ENCODE assay signal across 8 cellular contexts in genomic region chr22:36156515-36157419, GRCh38. TPM values are rescaled to one million over a fixed set of nuclear protein-coding genes. Genes with fewer than 3 reads are reported as not detected.
DNase-seq lines count a peak whose midpoint lies in the region; ATAC-seq and TF ChIP-seq lines count a peak whose summit lies in the region.

No MANE protein-coding gene starts in this region.

- peaks cover 74% of the 10 kb centered on the region for H3K4me1 Mint-ChIP-seq in activated T-helper 2 cell treated with anti-CD3 and anti-CD28 coated beads, Interferon-gamma antibody, Interleukin-2, Interleukin-4, amounts not matched to agents 10 μg/mL and 5 μg/mL and 100 μg/mL, durations not matched to agents 14 hours and 24 hours and 36 hours (ENCODE audit: low read depth)
- H3K4me1 Mint-ChIP-seq in natural killer cell: peaks cover 89 to 94% of the 10 kb centered on the region in 2 donors
- peaks cover 68 to 77% of the 10 kb centered on the region in 2 donors for H3K4me1 Mint-ChIP-seq in stimulated activated naive B cell treated with anti-CD40 and anti-IgM and Interleukin-4, amounts not matched to agents 10 μg/mL and 1 μg/mL and 100 μg/mL, for 72 hours

- no peaks in the 10 kb centered on the region for H3K27me3 Mint-ChIP-seq in activated T-helper 2 cell treated with anti-CD3 and anti-CD28 coated beads, Interferon-gamma antibody, Interleukin-2, Interleukin-4, amounts not matched to agents 10 μg/mL and 5 μg/mL and 100 μg/mL, durations not matched to agents 14 hours and 24 hours and 36 hours (ENCODE audit: low read depth)
- H3K27me3 Mint-ChIP-seq in natural killer cell (ENCODE audit: low read depth in 2 of 2): no peaks in the 10 kb centered on the region
- H3K27me3 Mint-ChIP-seq in stimulated activated naive B cell treated with anti-CD40 and anti-IgM and Interleukin-4, amounts not matched to agents 10 μg/mL and 1 μg/mL and 100 μg/mL, for 72 hours: no peaks in the 10 kb centered on the region

- ATAC-seq in natural killer cell (peak; percentile 64 to 70 (median 67)), GM19395 (IDR thresholded peaks at IDR 0.05; ENCODE audit: unreplicated experiment) (no peak)
- peak; percentile 69 to 74 for ATAC-seq in stimulated activated naive B cell treated with anti-CD40 and anti-IgM and Interleukin-4, amounts not matched to agents 10 μg/mL and 1 μg/mL and 100 μg/mL, for 72 hours (replicated peaks)

- peak overlapping the region; percentile 90 for H3K4me3 Mint-ChIP-seq in activated T-helper 2 cell treated with anti-CD3 and anti-CD28 coated beads, Interferon-gamma antibody, Interleukin-2, Interleukin-4, amounts not matched to agents 10 μg/mL and 5 μg/mL and 100 μg/mL, durations not matched to agents 14 hours and 24 hours and 36 hours (ENCODE audit: low read depth)
- peak overlapping the region; percentile 99 for H3K4me3 Mint-ChIP-seq in natural killer cell
- H3K4me3 Mint-ChIP-seq in stimulated activated naive B cell treated with anti-CD40 and anti-IgM and Interleukin-4, amounts not matched to agents 10 μg/mL and 1 μg/mL and 100 μg/mL, for 72 hours: peak overlapping the region; percentile 91 to 97

- intact Hi-C loops in activated T-helper 2 cell treated with anti-CD3 and anti-CD28 coated beads, Interferon-gamma antibody, Interleukin-2, Interleukin-4, amounts not matched to agents 10 μg/mL and 5 μg/mL and 100 μg/mL, durations not matched to agents 14 hours and 24 hours and 36 hours (cut with micrococcal nuclease): loop anchor here (1.0 kb wide), 1 partner anchor 22 kb away; no protein-coding TSS in a partner anchor
- intact Hi-C loops in natural killer cell (cut with micrococcal nuclease): no loop called here

- H3K9me3 Mint-ChIP-seq in activated T-helper 2 cell treated with anti-CD3 and anti-CD28 coated beads, Interferon-gamma antibody, Interleukin-2, Interleukin-4, amounts not matched to agents 10 μg/mL and 5 μg/mL and 100 μg/mL, durations not matched to agents 14 hours and 24 hours and 36 hours: peaks cover 7% of the 10 kb centered on the region
- peaks cover 0 to 4% of the 10 kb centered on the region in 2 donors for H3K9me3 Mint-ChIP-seq in natural killer cell
- peaks cover 2 to 7% of the 10 kb centered on the region in 2 donors for H3K9me3 Mint-ChIP-seq in stimulated activated naive B cell treated with anti-CD40 and anti-IgM and Interleukin-4, amounts not matched to agents 10 μg/mL and 1 μg/mL and 100 μg/mL, for 72 hours

- H3K4me3 ChIP-seq in fibroblast of mammary gland (ENCODE audit: control insufficient read depth, low read depth, low read length): peak overlapping the region; percentile 41

- DNase-seq in ELF-1 (ENCODE audit: low read depth, low spot score) (peak; percentile 63), OCI-M1 (lab: John Stamatoyannopoulos, UW) (peak; percentile 90), fibroblast of mammary gland (ENCODE audit: low read depth) (peak; percentile 87), natural killer cell (peak; percentile 67), NCI-H526 treated with DMSO at 0.1 percent for 48 hours (lab: John Stamatoyannopoulos, UW) (no peak)
- DNase-seq in activated T-helper 2 cell treated with anti-CD3 and anti-CD28 coated beads, Interferon-gamma antibody, Interleukin-2, Interleukin-4, amounts not matched to agents 10 μg/mL and 5 μg/mL and 100 μg/mL, durations not matched to agents 14 hours and 24 hours and 36 hours (ENCODE audit: low spot score): peak; percentile 29
- peak; percentile 33 for DNase-seq in stimulated activated naive B cell treated with anti-CD40 and anti-IgM and Interleukin-4, amounts not matched to agents 10 μg/mL and 1 μg/mL and 100 μg/mL, for 72 hours

- no peak for TF ChIP-seq CTCF in fibroblast of mammary gland (conservative IDR thresholded peaks at IDR 0.05; ENCODE audit: control insufficient read depth, insufficient read depth, low read depth, low read length)
- no peak for TF ChIP-seq CTCF in natural killer cell (IDR thresholded peaks at IDR 0.05)

- peaks cover 40% of the 10 kb centered on the region for H3K36me3 Mint-ChIP-seq in activated T-helper 2 cell treated with anti-CD3 and anti-CD28 coated beads, Interferon-gamma antibody, Interleukin-2, Interleukin-4, amounts not matched to agents 10 μg/mL and 5 μg/mL and 100 μg/mL, durations not matched to agents 14 hours and 24 hours and 36 hours (ENCODE audit: low read depth)
- H3K36me3 Mint-ChIP-seq in natural killer cell: peaks cover 9% of the 10 kb centered on the region
- peaks cover 10 to 13% of the 10 kb centered on the region in 2 donors for H3K36me3 Mint-ChIP-seq in stimulated activated naive B cell treated with anti-CD40 and anti-IgM and Interleukin-4, amounts not matched to agents 10 μg/mL and 1 μg/mL and 100 μg/mL, for 72 hours

- H3K27ac Mint-ChIP-seq in activated T-helper 2 cell treated with anti-CD3 and anti-CD28 coated beads, Interferon-gamma antibody, Interleukin-2, Interleukin-4, amounts not matched to agents 10 μg/mL and 5 μg/mL and 100 μg/mL, durations not matched to agents 14 hours and 24 hours and 36 hours: peak overlapping the region; percentile 95
- peak overlapping the region; percentile 99 to 100 for H3K27ac Mint-ChIP-seq in natural killer cell
- H3K27ac Mint-ChIP-seq in stimulated activated naive B cell treated with anti-CD40 and anti-IgM and Interleukin-4, amounts not matched to agents 10 μg/mL and 1 μg/mL and 100 μg/mL, for 72 hours: peak overlapping the region; percentile 99

RNA-seq across cellular contexts. Expression of gene APOL3, which starts 3.8 kb away (rescaled TPM):
- 35.6 and 48.3 TPM in 2 replicates for total RNA-seq in activated T-helper 2 cell treated with anti-CD3 and anti-CD28 coated beads, Interferon-gamma antibody, Interleukin-2, Interleukin-4, amounts not matched to agents 10 μg/mL and 5 μg/mL and 100 μg/mL, durations not matched to agents 14 hours and 24 hours and 36 hours
- total RNA-seq in natural killer cell: 100 to 1,000 TPM; 105 to 166 (median 111) TPM

RNA-seq across cellular contexts. Expression of gene APOL4, which starts 44.8 kb away (rescaled TPM):
- 0.48 and 0.52 TPM in 2 replicates for total RNA-seq in activated T-helper 2 cell treated with anti-CD3 and anti-CD28 coated beads, Interferon-gamma antibody, Interleukin-2, Interleukin-4, amounts not matched to agents 10 μg/mL and 5 μg/mL and 100 μg/mL, durations not matched to agents 14 hours and 24 hours and 36 hours
- under 1 TPM in 1 of 3 donors, not detected in 2; 0.70 TPM for total RNA-seq in natural killer cell
